8 cellular contexts compared by ENCODE assay signal in the genomic region with DNA sequence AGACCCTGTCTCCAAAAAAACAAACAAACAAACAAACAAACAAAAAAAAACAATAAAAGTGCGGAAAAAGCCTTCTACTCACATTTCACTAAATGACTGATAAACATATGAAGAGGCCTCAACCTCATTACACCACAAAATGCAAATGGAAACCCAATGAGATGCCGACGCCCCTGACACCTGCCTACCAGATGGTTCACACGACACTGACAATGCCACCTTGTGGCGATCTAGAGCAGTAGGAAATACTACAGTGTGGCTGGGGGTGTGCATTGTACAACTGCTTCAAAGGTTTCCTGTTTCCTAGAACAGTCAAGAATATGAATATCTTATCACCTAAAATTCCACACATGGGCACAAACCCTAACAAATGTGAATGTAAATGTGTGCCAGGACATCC. TPM values are rescaled to one million over a fixed set of nuclear protein-coding genes. Genes with fewer than 3 reads are reported as not detected.
A peak's percentile ranks its signal among the peaks of the same experiment; 100 is the strongest.
DNase-seq lines count a peak whose midpoint lies in the region; ATAC-seq and TF ChIP-seq lines count a peak whose summit lies in the region.

No MANE protein-coding gene starts in this region.

- no peaks in the 10 kb centered on the region for H3K9me3 ChIP-seq in Karpas-422 (ENCODE audit: low read length)

- H3K36me3 ChIP-seq in Karpas-422 (ENCODE audit: insufficient read depth, low read length): no peaks in the 10 kb centered on the region

- H4K20me1 ChIP-seq in Karpas-422 (ENCODE audit: insufficient read depth, low read depth, low read length): no peaks in the 10 kb centered on the region

- H3K79me2 ChIP-seq in Karpas-422 (ENCODE audit: low read length): no peaks in the 10 kb centered on the region

- no peak overlapping the region for H2AFZ ChIP-seq in Karpas-422 (ENCODE audit: low read length)

- H3K4me3 ChIP-seq in Karpas-422 (ENCODE audit: low read length): no peak overlapping the region

- H3K4me2 ChIP-seq in Karpas-422 (ENCODE audit: low read depth, low read length, poor library complexity, severe bottlenecking): no peak overlapping the region

- no peaks in the 10 kb centered on the region for H3K36me3 Mint-ChIP-seq in mesothelial cell of epicardium

- TF ChIP-seq POLR2A in erythroblast (IDR thresholded peaks at IDR 0.05; ENCODE audit: low read length): no peak

- no peaks in the 10 kb centered on the region for H3K4me1 ChIP-seq in Karpas-422 (ENCODE audit: low read length)

- no peak for ATAC-seq in HG03520 (IDR thresholded peaks at IDR 0.05; ENCODE audit: unreplicated experiment)

- no peak for TF ChIP-seq CTCF in mesothelial cell of epicardium (IDR thresholded peaks at IDR 0.05; ENCODE audit: unreplicated experiment)

- H3K9me2 ChIP-seq in Karpas-422 (replicated peaks; ENCODE audit: insufficient read depth, low read length): no peaks in the 10 kb centered on the region

- no peak overlapping the region for H3K4me3 Mint-ChIP-seq in mesothelial cell of epicardium

- DNase-seq in NCI-H2196 (lab: John Stamatoyannopoulos, UW; ENCODE audit: unreplicated experiment) (peak; percentile 28), NCI-H2196 treated with DMSO at 0.1 percent for 48 hours (lab: John Stamatoyannopoulos, UW; ENCODE audit: unreplicated experiment) (no peak), Karpas-422 (peak; percentile 83), T-helper 1 cell (peak in 3 of 5 donors; percentile 21 to 43 (median 40)), erythroblast (lab: John Stamatoyannopoulos, UW) (peak; percentile 27 to 29), mesothelial cell of epicardium (ENCODE audit: low spot score in 2 of 2, unreplicated experiment in 2 of 2) (no peak)
- DNase-seq in stimulated activated CD8-positive, alpha-beta memory T cell treated with anti-CD3 and anti-CD28 coated beads, Interleukin-4, amount 100 ng/mL, for 48 hours: peak; percentile 37

- no peaks in the 10 kb centered on the region for H3K4me1 Mint-ChIP-seq in mesothelial cell of epicardium

- no peak overlapping the region for H3K27ac Mint-ChIP-seq in mesothelial cell of epicardium

- H3K27ac ChIP-seq in Karpas-422 (ENCODE audit: low read length): no peak overlapping the region

- peaks cover 24% of the 10 kb centered on the region for H3K9me3 Mint-ChIP-seq in mesothelial cell of epicardium

- no peaks in the 10 kb centered on the region for H3K27me3 ChIP-seq in Karpas-422 (ENCODE audit: low read length)

- no peaks in the 10 kb centered on the region for H3K27me3 Mint-ChIP-seq in mesothelial cell of epicardium (ENCODE audit: low read depth)

- no peak overlapping the region for H3K9ac ChIP-seq in Karpas-422 (ENCODE audit: low read length)

RNA-seq across cellular contexts. Expression of a gene that starts 14.0 kb away (rescaled TPM):
- total RNA-seq in Karpas-422 (2014; rRNA removed; shearing (Covaris generic); ENCODE audit: low replicate concordance): not detected in 2 replicates
- 1.0 to 1.3 TPM (median 1.1 TPM) in 3 replicates for total RNA-seq in mesothelial cell of epicardium

RNA-seq across cellular contexts. Expression of a gene that starts 14.6 kb away (rescaled TPM):
- total RNA-seq in Karpas-422 (2014; rRNA removed; shearing (Covaris generic); ENCODE audit: low replicate concordance): 0.61 TPM in 1 of 2 replicates, not detected in the other
- total RNA-seq in mesothelial cell of epicardium: 41.0 to 43.8 TPM (median 43.1 TPM) in 3 replicates

Comparison
In these comparisons a context has a peak if more than half of its experiments do, and no peak if none do; other contexts are left out.
1. DNase-seq: peak in NCI-H2196 (single experiment), Karpas-422 (single experiment), T-helper 1 cell (3 of 5), erythroblast (2 of 2) and stimulated activated CD8-positive, alpha-beta memory T cell treated with anti-CD3 and anti-CD28 coated beads, Interleukin-4, amount 100 ng/mL, for 48 hours (single experiment); none in NCI-H2196 treated with DMSO at 0.1 percent for 48 hours (single experiment) and mesothelial cell of epicardium (0 of 2).
2. RNA of a gene that starts 14.6 kb away (total RNA-seq): 41.0 to 43.8 TPM in mesothelial cell of epicardium; 0.61 TPM in Karpas-422; every median in the first group is over 10 times any median in the second.